9 cellular contexts compared by ENCODE assay signal in the genomic region with DNA sequence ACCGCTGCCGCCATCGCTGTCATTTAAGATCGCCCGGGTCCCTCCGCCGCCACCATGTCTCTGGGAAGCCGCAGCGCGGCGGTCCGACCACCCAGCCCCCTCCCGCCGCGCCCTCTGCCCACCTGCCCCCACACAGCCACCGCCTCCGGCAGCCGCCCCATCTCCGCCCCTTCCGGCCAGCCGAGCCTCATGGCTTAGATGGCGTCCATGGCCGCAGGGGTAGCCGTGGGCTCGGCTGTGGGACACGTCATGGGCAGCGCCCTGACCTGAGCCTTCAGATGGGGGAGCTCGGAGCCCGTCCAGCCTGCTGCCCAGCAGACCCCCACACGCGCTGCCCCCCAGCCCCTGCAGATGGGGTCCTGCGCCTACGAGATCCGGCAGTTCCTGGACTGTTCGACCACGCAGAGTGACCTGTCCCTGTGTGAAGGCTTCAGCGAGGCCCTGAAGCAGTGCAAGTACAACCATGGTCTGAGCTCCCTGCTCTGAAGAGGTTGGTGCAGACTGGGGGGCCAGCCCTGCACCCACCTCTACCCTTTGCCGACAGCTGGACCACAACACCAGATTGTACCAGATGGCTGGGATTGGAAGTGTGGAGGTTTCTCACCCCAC.
DNase-seq lines count a peak whose midpoint lies in the region; ATAC-seq, FAIRE-seq and TF ChIP-seq lines count a peak whose summit lies in the region.
"Had no signal": no experiment of that assay in that cellular context is flagged by ENCODE, and none has a peak within 500 bp of the region (broad histone marks: within the 10 kb centered on the region; RNA-seq: fewer than 3 reads in every experiment).

No MANE protein-coding gene starts in this region.

- peak overlapping the region; percentile 81 for H3K4me3 Mint-ChIP-seq in activated naive CD4-positive, alpha-beta T cell treated with anti-CD3 and anti-CD28 coated beads, Interleukin-2, amount 50 U/mL, for 24 hours
- peak overlapping the region; percentile 69 for H3K4me3 Mint-ChIP-seq in activated naive CD8-positive, alpha-beta T cell treated with anti-CD3 and anti-CD28 coated beads for 36 hours

- intact Hi-C loops in left lung (cut with DNase I): no loop called here

- no peaks in the 10 kb centered on the region for H3K9me3 Mint-ChIP-seq in activated naive CD4-positive, alpha-beta T cell treated with anti-CD3 and anti-CD28 coated beads, Interleukin-2, amount 50 U/mL, for 24 hours
- H3K9me3 Mint-ChIP-seq in activated naive CD8-positive, alpha-beta T cell treated with anti-CD3 and anti-CD28 coated beads for 36 hours: peaks cover 4% of the 10 kb centered on the region

- H3K9me3 ChIP-seq in left lung: no peaks in the 10 kb centered on the region
- H3K9me3 ChIP-seq in upper lobe of left lung: no peaks in the 10 kb centered on the region

- H3K27ac ChIP-seq in left lung (peak overlapping the region; percentile 8 to 78), upper lobe of left lung (peak overlapping the region; percentile 37 to 86 (median 76))

- H3K4me3 ChIP-seq in left lung (peak overlapping the region; percentile 24 to 46), upper lobe of left lung (peak overlapping the region in 3 of 4 donors; percentile 36 to 55 (median 51))

- no peak overlapping the region for H3K27ac Mint-ChIP-seq in activated naive CD4-positive, alpha-beta T cell treated with anti-CD3 and anti-CD28 coated beads, Interleukin-2, amount 50 U/mL, for 24 hours
- H3K27ac Mint-ChIP-seq in activated naive CD8-positive, alpha-beta T cell treated with anti-CD3 and anti-CD28 coated beads for 36 hours: peak overlapping the region; percentile 80

- no peaks in the 10 kb centered on the region for H3K36me3 ChIP-seq in left lung
- no peaks in the 10 kb centered on the region for H3K36me3 ChIP-seq in upper lobe of left lung

- TF ChIP-seq EP300 in upper lobe of left lung (IDR thresholded peaks at IDR 0.05): no peak

- ATAC-seq in HG03095 (IDR thresholded peaks at IDR 0.05; ENCODE audit: unreplicated experiment): peak; percentile 71
- peak; percentile 91 for ATAC-seq in left lung
- peak; percentile 77 to 80 for ATAC-seq in upper lobe of left lung (ENCODE audit: low FRiP score in 2 of 2)
- no peak for ATAC-seq in HG02852 (IDR thresholded peaks at IDR 0.05; ENCODE audit: unreplicated experiment)
- ATAC-seq: HCT116 had no signal

- no peak for TF ChIP-seq CTCF in left lung (IDR thresholded peaks at IDR 0.05)
- no peak for TF ChIP-seq CTCF in upper lobe of left lung (IDR thresholded peaks at IDR 0.05)

- H3K27me3 ChIP-seq in left lung: no peaks in the 10 kb centered on the region
- H3K27me3 ChIP-seq in upper lobe of left lung: no peaks in the 10 kb centered on the region

- peak in 1 of 4 donors; percentile 62 for TF ChIP-seq POLR2A in upper lobe of left lung (IDR thresholded peaks at IDR 0.05)

- H3K36me3 Mint-ChIP-seq in activated naive CD4-positive, alpha-beta T cell treated with anti-CD3 and anti-CD28 coated beads, Interleukin-2, amount 50 U/mL, for 24 hours: no peaks in the 10 kb centered on the region
- peaks cover 4% of the 10 kb centered on the region for H3K36me3 Mint-ChIP-seq in activated naive CD8-positive, alpha-beta T cell treated with anti-CD3 and anti-CD28 coated beads for 36 hours

- H3K4me1 ChIP-seq in left lung (peaks cover 0 to 53% of the 10 kb centered on the region in 2 donors), upper lobe of left lung (peaks cover 10 to 21% (median 15%) of the 10 kb centered on the region in 4 donors)

- peaks cover 26% of the 10 kb centered on the region for H3K4me1 Mint-ChIP-seq in activated naive CD4-positive, alpha-beta T cell treated with anti-CD3 and anti-CD28 coated beads, Interleukin-2, amount 50 U/mL, for 24 hours
- H3K4me1 Mint-ChIP-seq in activated naive CD8-positive, alpha-beta T cell treated with anti-CD3 and anti-CD28 coated beads for 36 hours: peaks cover 11% of the 10 kb centered on the region

- no peak for DNase-seq in activated naive CD4-positive, alpha-beta T cell treated with anti-CD3 and anti-CD28 coated beads, Interleukin-2, amount 50 U/mL, for 16 hours
- no peak for DNase-seq in activated naive CD8-positive, alpha-beta T cell treated with anti-CD3 and anti-CD28 coated beads for 36 hours
- DNase-seq in left lung (peak; percentile 70 to 93), upper lobe of left lung (peak; percentile 65 to 89), HTR-8/SVneo (ENCODE audit: insufficient read length, low spot score) (no peak)

- 19 to 28% methylated on average over 6 to 23 of the region's 38 CpGs for WGBS in upper lobe of left lung, 2 donors

- FAIRE-seq in HTR-8/SVneo (lab: Jason Lieb, UNC): no peak

- H3K27me3 Mint-ChIP-seq in activated naive CD4-positive, alpha-beta T cell treated with anti-CD3 and anti-CD28 coated beads, Interleukin-2, amount 50 U/mL, for 24 hours: no peaks in the 10 kb centered on the region
- H3K27me3 Mint-ChIP-seq in activated naive CD8-positive, alpha-beta T cell treated with anti-CD3 and anti-CD28 coated beads for 36 hours: no peaks in the 10 kb centered on the region

Comparison
In these comparisons a context has a peak if more than half of its experiments do, and no peak if none do; other contexts are left out.
1. DNase-seq: peak in left lung (2 of 2) and upper lobe of left lung (2 of 2); none in activated naive CD4-positive, alpha-beta T cell treated with anti-CD3 and anti-CD28 coated beads, Interleukin-2, amount 50 U/mL, for 16 hours (single experiment), activated naive CD8-positive, alpha-beta T cell treated with anti-CD3 and anti-CD28 coated beads for 36 hours (single experiment) and HTR-8/SVneo (single experiment).